Comparison of ENCODE assay signal across 8 cellular contexts in genomic region chr19:49488863-49489537, GRCh38. TPM values are rescaled to one million over a fixed set of nuclear protein-coding genes. Genes with fewer than 3 reads are reported as not detected.
DNase-seq lines count a peak whose midpoint lies in the region; ATAC-seq and TF ChIP-seq lines count a peak whose summit lies in the region.

No MANE protein-coding gene starts in this region.

- H3K27ac Mint-ChIP-seq in CD14-positive monocyte (peak overlapping the region; percentile 80 to 97 (median 93)), nephron progenitor cell (peak overlapping the region; percentile 95)

- 32 to 38% methylated on average over 14 to 15 of the region's 15 CpGs for WGBS in ectodermal cell, 2 experiments

- H3K9me3 ChIP-seq in NT2/D1 (ENCODE audit: insufficient read depth, low read length) (no peaks in the 10 kb centered on the region), ectodermal cell (ENCODE audit: control insufficient read depth, low read length) (no peaks in the 10 kb centered on the region)

- H3K36me3 Mint-ChIP-seq in CD14-positive monocyte (peaks cover 38 to 39% of the 10 kb centered on the region in 2 donors), nephron progenitor cell (ENCODE audit: low read depth) (peaks cover 57% of the 10 kb centered on the region)

- TF ChIP-seq CTCF in CD14-positive monocyte (IDR thresholded peaks at IDR 0.05) (no peak), nephron progenitor cell (IDR thresholded peaks at IDR 0.05) (no peak)

- peak overlapping the region; percentile 98 for H3K4me3 Mint-ChIP-seq in CD14-positive monocyte
- H3K4me3 Mint-ChIP-seq in nephron progenitor cell = peak overlapping the region; percentile 99

- H3K9me3 Mint-ChIP-seq in CD14-positive monocyte (peaks cover 0 to 3% (median 0%) of the 10 kb centered on the region in 7 donors), nephron progenitor cell (no peaks in the 10 kb centered on the region)

- peaks cover 3% of the 10 kb centered on the region for H3K4me1 ChIP-seq in NT2/D1 (ENCODE audit: insufficient read depth, insufficient read length)
- H3K4me1 ChIP-seq in ectodermal cell (ENCODE audit: control insufficient read depth, insufficient read depth, low read length) = peaks cover 9% of the 10 kb centered on the region

- H3K27me3 Mint-ChIP-seq in CD14-positive monocyte (ENCODE audit: low read depth in 3 of 3) = peaks cover 0 to 3% (median 1%) of the 10 kb centered on the region in 3 donors
- no peaks in the 10 kb centered on the region for H3K27me3 Mint-ChIP-seq in nephron progenitor cell (ENCODE audit: low read depth, poor library complexity)

- intact Hi-C loops in CD14-positive monocyte (cut with micrococcal nuclease) = loop anchor here in 1 of 2 donors (5.0 kb wide), 1 partner anchor 37 kb away; the partner anchor contains the start of genes ALDH16A1 and PIH1D1
- intact Hi-C loops in left colon (cut with DNase I, micrococcal nuclease) = no loop called here

- DNase-seq in CD14-positive monocyte (ENCODE audit: low spot score) (no peak), NT2/D1 (ENCODE audit: low read depth, low spot score) (no peak), nephron progenitor cell (no peak), left colon (no peak), NCI-H2171 (lab: John Stamatoyannopoulos, UW) (no peak)

- ATAC-seq in HG03097 (IDR thresholded peaks at IDR 0.05; ENCODE audit: low FRiP score, unreplicated experiment) = no peak
- ATAC-seq in GM19035 (IDR thresholded peaks at IDR 0.05; ENCODE audit: unreplicated experiment) = no peak
- no peak for ATAC-seq in left colon

- peaks cover 23% of the 10 kb centered on the region for H3K4me1 Mint-ChIP-seq in CD14-positive monocyte
- peaks cover 23% of the 10 kb centered on the region for H3K4me1 Mint-ChIP-seq in nephron progenitor cell

- H3K4me3 ChIP-seq in NT2/D1 (ENCODE audit: insufficient read length, low read depth) (peak overlapping the region; percentile 95), ectodermal cell (ENCODE audit: insufficient read depth, low read depth, low read length) (peak overlapping the region; percentile 94)

- H3K9ac ChIP-seq in NT2/D1 (ENCODE audit: insufficient read length, low read depth) = peak overlapping the region; percentile 99

- peaks cover 55% of the 10 kb centered on the region for H3K36me3 ChIP-seq in NT2/D1 (ENCODE audit: insufficient read depth, insufficient read length, low read length)
- peaks cover 29% of the 10 kb centered on the region for H3K36me3 ChIP-seq in ectodermal cell (ENCODE audit: control insufficient read depth, insufficient read depth, low read length)

- H3K27me3 ChIP-seq in NT2/D1 (ENCODE audit: insufficient read depth, insufficient read length) (no peaks in the 10 kb centered on the region), ectodermal cell (ENCODE audit: control insufficient read depth, insufficient read depth, low read length, poor library complexity, severe bottlenecking) (no peaks in the 10 kb centered on the region)

- H3K27ac ChIP-seq in ectodermal cell (ENCODE audit: insufficient read depth, low read depth, low read length, poor library complexity, severe bottlenecking) = peak overlapping the region; percentile 78

RNA-seq across cellular contexts. Expression of gene RPL13A, which starts 1.6 kb away (rescaled TPM):
- polyA plus RNA-seq in CD14-positive monocyte = 100 to 1,000 TPM; 655 to 663 TPM
- 3,037 TPM for polyA plus RNA-seq in ectodermal cell (2013, experiment 1 of 4)
- polyA plus RNA-seq in ectodermal cell (2013, experiment 2 of 4) = 3,018 TPM
- polyA plus RNA-seq in ectodermal cell (2013, experiment 3 of 4) = 3,545 TPM
- polyA plus RNA-seq in ectodermal cell (2013, experiment 4 of 4) = 4,031 TPM
- 1,000 to 10,000 TPM; 2,164 to 2,325 TPM for total RNA-seq in left colon

RNA-seq across cellular contexts. Expression of gene RPS11, which starts 7.2 kb away (rescaled TPM):
- polyA plus RNA-seq in CD14-positive monocyte = 1,000 to 10,000 TPM; 1,103 to 1,481 TPM
- polyA plus RNA-seq in ectodermal cell (2013, experiment 1 of 4) = 2,878 TPM
- polyA plus RNA-seq in ectodermal cell (2013, experiment 2 of 4) = 2,841 TPM
- polyA plus RNA-seq in ectodermal cell (2013, experiment 3 of 4) = 3,483 TPM
- polyA plus RNA-seq in ectodermal cell (2013, experiment 4 of 4) = 4,055 TPM
- total RNA-seq in left colon = 1,000 to 10,000 TPM; 1,501 to 1,657 TPM

RNA-seq across cellular contexts. Expression of gene FLT3LG, which starts 15.0 kb away (rescaled TPM):
- polyA plus RNA-seq in CD14-positive monocyte = 1 to 10 TPM; 5.0 to 6.9 TPM
- 2.0 TPM for polyA plus RNA-seq in ectodermal cell (2013, experiment 1 of 4)
- polyA plus RNA-seq in ectodermal cell (2013, experiment 2 of 4) = 2.8 TPM
- polyA plus RNA-seq in ectodermal cell (2013, experiment 3 of 4) = 2.3 TPM
- 3.4 TPM for polyA plus RNA-seq in ectodermal cell (2013, experiment 4 of 4)
- 1 to 10 TPM; 3.4 to 6.4 TPM for total RNA-seq in left colon

RNA-seq across cellular contexts. Expression of gene FCGRT, which starts 23.5 kb away (rescaled TPM):
- polyA plus RNA-seq in CD14-positive monocyte = 100 to 1,000 TPM; 720 to 930 TPM
- 37.8 TPM for polyA plus RNA-seq in ectodermal cell (2013, experiment 1 of 4)
- polyA plus RNA-seq in ectodermal cell (2013, experiment 2 of 4) = 39.4 TPM
- 31.9 TPM for polyA plus RNA-seq in ectodermal cell (2013, experiment 3 of 4)
- polyA plus RNA-seq in ectodermal cell (2013, experiment 4 of 4) = 34.0 TPM
- total RNA-seq in left colon = 100 to 1,000 TPM; 411 to 508 TPM

RNA-seq across cellular contexts. Expression of gene ALDH16A1, which starts 36.0 kb away (rescaled TPM):
- polyA plus RNA-seq in CD14-positive monocyte = 10 to 100 TPM; 30.8 to 39.5 TPM
- 46.6 TPM for polyA plus RNA-seq in ectodermal cell (2013, experiment 1 of 4)
- 45.6 TPM for polyA plus RNA-seq in ectodermal cell (2013, experiment 2 of 4)
- polyA plus RNA-seq in ectodermal cell (2013, experiment 3 of 4) = 34.5 TPM
- 35.1 TPM for polyA plus RNA-seq in ectodermal cell (2013, experiment 4 of 4)
- 10 to 100 TPM; 24.9 to 31.5 TPM for total RNA-seq in left colon
